26 cellular contexts compared by ENCODE assay signal in genomic region chr5:133261993-133262392, GRCh38.
"Had no signal": no experiment of that assay in that cellular context is flagged by ENCODE, and none has a peak within 500 bp of the region (broad histone marks: within the 10 kb centered on the region; RNA-seq: fewer than 3 reads in every experiment).

No MANE protein-coding gene starts in this region.

- H3K36me3 Mint-ChIP-seq: activated CD4-positive, alpha-beta memory T cell treated with anti-CD3 and anti-CD28 coated beads for 36 hours; activated naive CD4-positive, alpha-beta T cell treated with anti-CD3 and anti-CD28 coated beads, Interleukin-2, amount 50 U/mL, for 24 hours; naive thymus-derived CD4-positive, alpha-beta T cell; stimulated activated naive B cell treated with anti-CD40 and anti-IgM and Interleukin-4, amounts not matched to agents 10 μg/mL and 1 μg/mL and 100 μg/mL, for 72 hours; T-cell had no signal

- H3K27ac Mint-ChIP-seq: activated CD4-positive, alpha-beta memory T cell treated with anti-CD3 and anti-CD28 coated beads for 36 hours; activated CD4-positive, alpha-beta T cell treated with anti-CD3 and anti-CD28 coated beads, Interleukin-2, amount 10 ng/mL, durations not matched to agents 24 days and 14 days; activated naive CD4-positive, alpha-beta T cell treated with anti-CD3 and anti-CD28 coated beads, Interleukin-2, amount 50 U/mL, for 24 hours; activated naive CD8-positive, alpha-beta T cell treated with anti-CD3 and anti-CD28 coated beads, Interleukin-2, amount 50 U/mL, for 24 hours; activated T-cell treated with anti-CD3 and anti-CD28 coated beads, Interleukin-2, amount 50 U/mL, for 24 hours; dendritic cell treated with granulocyte-macrophage colony-stimulating factor and Interleukin-4, amounts not matched to agents 40 ng/mL and 50 ng/mL, for 4 days; naive thymus-derived CD4-positive, alpha-beta T cell; stimulated activated naive B cell treated with anti-CD40 and anti-IgM and Interleukin-4, amounts not matched to agents 10 μg/mL and 1 μg/mL and 100 μg/mL, for 72 hours; T-cell; T-helper 2 cell treated with Interferon-gamma antibody and Interleukin-4, amounts not matched to agents 5 μg/mL and 100 μg/mL, for 36 hours had no signal

- H3K4me3 Mint-ChIP-seq: activated CD4-positive, alpha-beta memory T cell treated with anti-CD3 and anti-CD28 coated beads for 36 hours; activated CD4-positive, alpha-beta T cell treated with anti-CD3 and anti-CD28 coated beads, Interleukin-2, amount 10 ng/mL, durations not matched to agents 24 days and 14 days; activated naive CD4-positive, alpha-beta T cell treated with anti-CD3 and anti-CD28 coated beads, Interleukin-2, amount 50 U/mL, for 24 hours; activated naive CD8-positive, alpha-beta T cell treated with anti-CD3 and anti-CD28 coated beads, Interleukin-2, amount 50 U/mL, for 24 hours; activated T-cell treated with anti-CD3 and anti-CD28 coated beads, Interleukin-2, amount 50 U/mL, for 24 hours; dendritic cell treated with granulocyte-macrophage colony-stimulating factor and Interleukin-4, amounts not matched to agents 40 ng/mL and 50 ng/mL, for 4 days; naive thymus-derived CD4-positive, alpha-beta T cell; stimulated activated naive B cell treated with anti-CD40 and anti-IgM and Interleukin-4, amounts not matched to agents 10 μg/mL and 1 μg/mL and 100 μg/mL, for 72 hours; T-cell; T-helper 2 cell treated with Interferon-gamma antibody and Interleukin-4, amounts not matched to agents 5 μg/mL and 100 μg/mL, for 36 hours had no signal

- H3K4me3 ChIP-seq: breast epithelium, esophagus muscularis mucosa, heart right ventricle, ovary, psoas muscle, smooth muscle cell, tibial nerve had no signal

- H3K4me1 ChIP-seq: breast epithelium, esophagus muscularis mucosa, foreskin keratinocyte, heart right ventricle had no signal

- H3K4me2 ChIP-seq: smooth muscle cell had no signal

- H3K9me3 ChIP-seq: breast epithelium, esophagus muscularis mucosa, heart right ventricle, ovary, psoas muscle, tibial nerve had no signal

- H3K9me3 Mint-ChIP-seq: activated CD4-positive, alpha-beta memory T cell treated with anti-CD3 and anti-CD28 coated beads for 36 hours; activated CD4-positive, alpha-beta T cell treated with anti-CD3 and anti-CD28 coated beads, Interleukin-2, amount 10 ng/mL, durations not matched to agents 24 days and 14 days; activated naive CD4-positive, alpha-beta T cell treated with anti-CD3 and anti-CD28 coated beads, Interleukin-2, amount 50 U/mL, for 24 hours; activated naive CD8-positive, alpha-beta T cell treated with anti-CD3 and anti-CD28 coated beads, Interleukin-2, amount 50 U/mL, for 24 hours; activated T-cell treated with anti-CD3 and anti-CD28 coated beads, Interleukin-2, amount 50 U/mL, for 24 hours; dendritic cell treated with granulocyte-macrophage colony-stimulating factor and Interleukin-4, amounts not matched to agents 40 ng/mL and 50 ng/mL, for 4 days; stimulated activated naive B cell treated with anti-CD40 and anti-IgM and Interleukin-4, amounts not matched to agents 10 μg/mL and 1 μg/mL and 100 μg/mL, for 72 hours; T-cell; T-helper 2 cell treated with Interferon-gamma antibody and Interleukin-4, amounts not matched to agents 5 μg/mL and 100 μg/mL, for 36 hours had no signal

- ATAC-seq: activated CD4-positive, CD25-positive, alpha-beta regulatory T cell treated with anti-CD3 and anti-CD28 coated beads, Interleukin-2, amount 50 U/mL, for 24 hours; activated naive CD8-positive, alpha-beta T cell treated with anti-CD3 and anti-CD28 coated beads, Interleukin-2, amount 50 U/mL, for 24 hours; foreskin keratinocyte; heart right ventricle; naive thymus-derived CD4-positive, alpha-beta T cell; psoas muscle; stimulated activated naive B cell treated with anti-CD40 and anti-IgM and Interleukin-4, amounts not matched to agents 10 μg/mL and 1 μg/mL and 100 μg/mL, for 72 hours; T-cell had no signal

- H3K27ac ChIP-seq: breast epithelium, esophagus muscularis mucosa, foreskin keratinocyte, heart right ventricle, ovary, psoas muscle, tibial nerve, VCaP had no signal

- DNase-seq: activated CD4-positive, alpha-beta memory T cell treated with anti-CD3 and anti-CD28 coated beads for 36 hours; activated CD4-positive, alpha-beta T cell treated with anti-CD3 and anti-CD28 coated beads, Interleukin-2, amount 10 ng/mL, durations not matched to agents 24 days and 14 days; activated CD8-positive, alpha-beta memory T cell treated with anti-CD3 and anti-CD28 coated beads, Interleukin-2, amount 50 U/mL, for 4 hours; activated gamma-delta T cell treated with Interleukin-2 at 50 U/mL for 16 hours; activated naive CD8-positive, alpha-beta T cell treated with anti-CD3 and anti-CD28 coated beads, Interleukin-2, amount 50 U/mL, for 24 hours; activated T-cell treated with anti-CD3 and anti-CD28 coated beads, Interleukin-2, amount 50 U/mL, for 24 hours; amygdala; central memory CD4-positive, alpha-beta T cell; foreskin keratinocyte; heart right ventricle; midbrain; naive thymus-derived CD4-positive, alpha-beta T cell; ovary; psoas muscle; stimulated activated CD4-positive, alpha-beta T cell treated with anti-CD3 and anti-CD28 coated beads, Interleukin-1b, Interleukin-23, amount 100 ng/mL, for 48 hours; stimulated activated naive B cell treated with anti-CD40 and anti-IgM and Interleukin-4, amounts not matched to agents 10 μg/mL and 1 μg/mL and 100 μg/mL, for 72 hours; T-cell had no signal

- H3K27me3 Mint-ChIP-seq: activated T-cell treated with anti-CD3 and anti-CD28 coated beads, Interleukin-2, amount 50 U/mL, for 24 hours had no signal

- H3K36me3 ChIP-seq: breast epithelium, esophagus muscularis mucosa, heart right ventricle, ovary, tibial nerve had no signal

- H3K27me3 ChIP-seq: breast epithelium, foreskin keratinocyte, ovary, tibial nerve had no signal
